In genomic region chr14:20383636-20384035, GRCh38 we compare ENCODE assay signal across 25 cellular contexts. TPM values are rescaled to one million over a fixed set of nuclear protein-coding genes. Genes with fewer than 3 reads are reported as not detected.
"Had no signal": no experiment of that assay in that cellular context is flagged by ENCODE, and none has a peak within 500 bp of the region (broad histone marks: within the 10 kb centered on the region; RNA-seq: fewer than 3 reads in every experiment).

No MANE protein-coding gene starts in this region.

- H3K27ac Mint-ChIP-seq: endodermal cell, mesothelial cell of epicardium had no signal

- H3K4me1 Mint-ChIP-seq: immature natural killer cell, mesothelial cell of epicardium had no signal

- DNase-seq: colonic mucosa; cortex of kidney; effector CD8-positive, alpha-beta T cell; effector memory CD8-positive, alpha-beta T cell; endodermal cell; foreskin keratinocyte; heart left ventricle; hypothalamus; immature natural killer cell; islet precursor cell; kidney; kidney glomerular epithelial cell; left colon; left ventricle myocardium inferior; lower lobe of right lung; mesenchymal stem cell; mucosa of descending colon had no signal

- H3K4me3 Mint-ChIP-seq: dendritic cell treated with granulocyte-macrophage colony-stimulating factor and Interleukin-4, amounts not matched to agents 40 ng/mL and 50 ng/mL, for 4 days; effector memory CD8-positive, alpha-beta T cell; endodermal cell; immature natural killer cell; mesothelial cell of epicardium had no signal

- H3K4me1 ChIP-seq: colonic mucosa, esophagus muscularis mucosa, foreskin keratinocyte, gastroesophageal sphincter, heart left ventricle, left ventricle myocardium inferior, lower lobe of right lung had no signal

- H3K9me3 ChIP-seq: colonic mucosa, esophagus muscularis mucosa, gastroesophageal sphincter, heart left ventricle, left ventricle myocardium inferior, lower lobe of right lung, mucosa of descending colon had no signal

- H3K4me3 ChIP-seq: colonic mucosa, esophagus muscularis mucosa, gastroesophageal sphincter, heart left ventricle, hepatocyte, left ventricle myocardium inferior, lower lobe of right lung, mucosa of descending colon had no signal

- H3K27me3 ChIP-seq: colonic mucosa, esophagus muscularis mucosa, foreskin keratinocyte, gastroesophageal sphincter, heart left ventricle, hepatocyte had no signal

- H3K9me3 Mint-ChIP-seq: effector memory CD8-positive, alpha-beta T cell; endodermal cell; immature natural killer cell; mesothelial cell of epicardium had no signal

- H2AFZ ChIP-seq: hepatocyte had no signal

- H3K27ac ChIP-seq: colonic mucosa, esophagus muscularis mucosa, foreskin keratinocyte, gastroesophageal sphincter, heart left ventricle, hepatocyte, left ventricle myocardium inferior, lower lobe of right lung had no signal

- H3K4me2 ChIP-seq: hepatocyte had no signal

- ATAC-seq: effector memory CD8-positive, alpha-beta T cell; gastroesophageal sphincter; heart left ventricle; left colon; left lobe of liver; lower lobe of right lung; mucosa of descending colon had no signal

- H3K27me3 Mint-ChIP-seq: dendritic cell treated with granulocyte-macrophage colony-stimulating factor and Interleukin-4, amounts not matched to agents 40 ng/mL and 50 ng/mL, for 4 days; effector memory CD8-positive, alpha-beta T cell had no signal

RNA-seq across cellular contexts. Expression of gene KLHL33, which starts 52.3 kb away (rescaled TPM):
- total RNA-seq: chondrocyte, endothelial cell of umbilical vein, foreskin keratinocyte, hepatocyte had no signal
- polyA plus RNA-seq: endothelial cell of umbilical vein, foreskin keratinocyte had no signal
